2 cellular contexts compared by ENCODE assay signal in the genomic region with DNA sequence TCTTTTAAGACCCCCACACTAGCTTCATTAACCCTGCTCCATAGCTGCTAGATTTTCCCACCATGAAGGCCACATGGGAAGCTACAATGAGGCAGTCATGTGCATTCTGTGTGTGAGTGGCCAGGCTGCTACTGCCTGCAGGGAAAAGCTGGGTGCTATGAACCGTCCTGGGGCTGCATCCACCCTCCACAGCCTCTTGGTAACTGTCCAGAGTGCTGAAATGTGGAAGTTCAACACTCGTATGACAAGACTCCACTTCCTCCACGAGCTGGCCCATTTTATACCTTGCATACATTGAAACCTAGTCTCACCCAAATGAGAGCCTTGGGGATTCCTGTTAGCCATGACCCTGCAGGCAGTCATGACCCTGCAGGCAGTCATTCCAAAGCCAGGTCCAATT.
A peak's percentile ranks its signal among the peaks of the same experiment; 100 is the strongest.
TF ChIP-seq lines count a peak whose summit lies in the region.

No MANE protein-coding gene starts in this region.

TF ChIP-seq in IMR-90, 13 proteins besides CTCF, POLR2A, EP300 and RAD21 (continued from another document):
- TF ChIP-seq NFE2L2 (IDR thresholded peaks at IDR 0.05; ENCODE audit: low read depth, low read length) (no peak), CHD1 (IDR thresholded peaks at IDR 0.05; ENCODE audit: low read depth, low read length) (no peak), RFX5 (IDR thresholded peaks at IDR 0.05; ENCODE audit: low read depth, low read length) (no peak), FOS (IDR thresholded peaks at IDR 0.05; ENCODE audit: low read depth, low read length) (no peak)
- TF ChIP-seq, protein P1, sequence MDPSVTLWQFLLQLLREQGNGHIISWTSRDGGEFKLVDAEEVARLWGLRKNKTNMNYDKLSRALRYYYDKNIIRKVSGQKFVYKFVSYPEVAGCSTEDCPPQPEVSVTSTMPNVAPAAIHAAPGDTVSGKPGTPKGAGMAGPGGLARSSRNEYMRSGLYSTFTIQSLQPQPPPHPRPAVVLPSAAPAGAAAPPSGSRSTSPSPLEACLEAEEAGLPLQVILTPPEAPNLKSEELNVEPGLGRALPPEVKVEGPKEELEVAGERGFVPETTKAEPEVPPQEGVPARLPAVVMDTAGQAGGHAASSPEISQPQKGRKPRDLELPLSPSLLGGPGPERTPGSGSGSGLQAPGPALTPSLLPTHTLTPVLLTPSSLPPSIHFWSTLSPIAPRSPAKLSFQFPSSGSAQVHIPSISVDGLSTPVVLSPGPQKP (IDR thresholded peaks at IDR 0.05; ENCODE audit: borderline replicate concordance, low read depth, low read length): no peak

TF ChIP-seq in liver, 16 proteins besides CTCF, POLR2A, EP300 and RAD21:
- TF ChIP-seq, protein P2, sequence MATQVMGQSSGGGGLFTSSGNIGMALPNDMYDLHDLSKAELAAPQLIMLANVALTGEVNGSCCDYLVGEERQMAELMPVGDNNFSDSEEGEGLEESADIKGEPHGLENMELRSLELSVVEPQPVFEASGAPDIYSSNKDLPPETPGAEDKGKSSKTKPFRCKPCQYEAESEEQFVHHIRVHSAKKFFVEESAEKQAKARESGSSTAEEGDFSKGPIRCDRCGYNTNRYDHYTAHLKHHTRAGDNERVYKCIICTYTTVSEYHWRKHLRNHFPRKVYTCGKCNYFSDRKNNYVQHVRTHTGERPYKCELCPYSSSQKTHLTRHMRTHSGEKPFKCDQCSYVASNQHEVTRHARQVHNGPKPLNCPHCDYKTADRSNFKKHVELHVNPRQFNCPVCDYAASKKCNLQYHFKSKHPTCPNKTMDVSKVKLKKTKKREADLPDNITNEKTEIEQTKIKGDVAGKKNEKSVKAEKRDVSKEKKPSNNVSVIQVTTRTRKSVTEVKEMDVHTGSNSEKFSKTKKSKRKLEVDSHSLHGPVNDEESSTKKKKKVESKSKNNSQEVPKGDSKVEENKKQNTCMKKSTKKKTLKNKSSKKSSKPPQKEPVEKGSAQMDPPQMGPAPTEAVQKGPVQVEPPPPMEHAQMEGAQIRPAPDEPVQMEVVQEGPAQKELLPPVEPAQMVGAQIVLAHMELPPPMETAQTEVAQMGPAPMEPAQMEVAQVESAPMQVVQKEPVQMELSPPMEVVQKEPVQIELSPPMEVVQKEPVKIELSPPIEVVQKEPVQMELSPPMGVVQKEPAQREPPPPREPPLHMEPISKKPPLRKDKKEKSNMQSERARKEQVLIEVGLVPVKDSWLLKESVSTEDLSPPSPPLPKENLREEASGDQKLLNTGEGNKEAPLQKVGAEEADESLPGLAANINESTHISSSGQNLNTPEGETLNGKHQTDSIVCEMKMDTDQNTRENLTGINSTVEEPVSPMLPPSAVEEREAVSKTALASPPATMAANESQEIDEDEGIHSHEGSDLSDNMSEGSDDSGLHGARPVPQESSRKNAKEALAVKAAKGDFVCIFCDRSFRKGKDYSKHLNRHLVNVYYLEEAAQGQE (IDR thresholded peaks at IDR 0.05): peak; percentile 97
- no peak for TF ChIP-seq YY1 (IDR thresholded peaks at IDR 0.05)
- TF ChIP-seq TAF1 (conservative IDR thresholded peaks at IDR 0.05): no peak
